ENCODE assay signal across 23 cellular contexts in genomic region chr7:159004411-159004810, GRCh38.
DNase-seq lines count a peak whose midpoint lies in the region; ATAC-seq and TF ChIP-seq lines count a peak whose summit lies in the region.
"Had no signal": no experiment of that assay in that cellular context is flagged by ENCODE, and none has a peak within 500 bp of the region (broad histone marks: within the 10 kb centered on the region; RNA-seq: fewer than 3 reads in every experiment).

No MANE protein-coding gene starts in this region.

- H3K4me1 Mint-ChIP-seq in T-helper 17 cell (no peaks in the 10 kb centered on the region), type B pancreatic cell (ENCODE audit: unreplicated experiment) (no peaks in the 10 kb centered on the region)
- H3K4me1 Mint-ChIP-seq in activated T-helper 1 cell treated with anti-CD3 and anti-CD28 coated beads, Interleukin-12 subunit alpha, Interleukin-12 subunit beta, Interleukin-2, Interleukin-4 antibody, amounts not matched to agents 30 ng/mL and 10 ng/mL and 1 ng/mL, durations not matched to agents 14 hours and 24 hours and 36 hours (ENCODE audit: low read depth), result peaks cover 21% of the 10 kb centered on the region

- H3K36me3 Mint-ChIP-seq in T-helper 17 cell (ENCODE audit: low read depth) (no peaks in the 10 kb centered on the region), type B pancreatic cell (no peaks in the 10 kb centered on the region)
- H3K36me3 Mint-ChIP-seq in activated T-helper 1 cell treated with anti-CD3 and anti-CD28 coated beads, Interleukin-12 subunit alpha, Interleukin-12 subunit beta, Interleukin-2, Interleukin-4 antibody, amounts not matched to agents 30 ng/mL and 10 ng/mL and 1 ng/mL, durations not matched to agents 14 hours and 24 hours and 36 hours (ENCODE audit: low read depth), result peaks cover 4% of the 10 kb centered on the region
- H3K36me3 Mint-ChIP-seq: activated naive CD8-positive, alpha-beta T cell had no signal

- peaks cover 7% of the 10 kb centered on the region for H3K27me3 Mint-ChIP-seq in T-helper 17 cell
- H3K27me3 Mint-ChIP-seq in activated T-helper 1 cell treated with anti-CD3 and anti-CD28 coated beads, Interleukin-12 subunit alpha, Interleukin-12 subunit beta, Interleukin-2, Interleukin-4 antibody, amounts not matched to agents 30 ng/mL and 10 ng/mL and 1 ng/mL, durations not matched to agents 14 hours and 24 hours and 36 hours (ENCODE audit: insufficient read depth), result peaks cover 5% of the 10 kb centered on the region
- peaks cover 4% of the 10 kb centered on the region for H3K27me3 Mint-ChIP-seq in type B pancreatic cell

- H3K4me3 Mint-ChIP-seq in T-helper 17 cell (no peak overlapping the region), type B pancreatic cell (no peak overlapping the region)
- H3K4me3 Mint-ChIP-seq in activated T-helper 1 cell treated with anti-CD3 and anti-CD28 coated beads, Interleukin-12 subunit alpha, Interleukin-12 subunit beta, Interleukin-2, Interleukin-4 antibody, amounts not matched to agents 30 ng/mL and 10 ng/mL and 1 ng/mL, durations not matched to agents 14 hours and 24 hours and 36 hours, result peak overlapping the region; percentile 3
- H3K4me3 Mint-ChIP-seq: activated naive CD8-positive, alpha-beta T cell had no signal

- TF ChIP-seq CTCF in type B pancreatic cell (conservative IDR thresholded peaks at IDR 0.05), result no peak

- peaks cover 7% of the 10 kb centered on the region for H3K9me3 Mint-ChIP-seq in activated T-helper 1 cell treated with anti-CD3 and anti-CD28 coated beads, Interleukin-12 subunit alpha, Interleukin-12 subunit beta, Interleukin-2, Interleukin-4 antibody, amounts not matched to agents 30 ng/mL and 10 ng/mL and 1 ng/mL, durations not matched to agents 14 hours and 24 hours and 36 hours
- H3K9me3 Mint-ChIP-seq in type B pancreatic cell, result no peaks in the 10 kb centered on the region

- intact Hi-C loops in activated T-helper 1 cell treated with anti-CD3 and anti-CD28 coated beads, Interleukin-12 subunit alpha, Interleukin-12 subunit beta, Interleukin-2, Interleukin-4 antibody, amounts not matched to agents 30 ng/mL and 10 ng/mL and 1 ng/mL, durations not matched to agents 14 hours and 24 hours and 36 hours (cut with micrococcal nuclease), result loop anchor here (1.0 kb wide), 4 partner anchors 13 to 348 kb away; no protein-coding TSS in a partner anchor

- H3K27ac Mint-ChIP-seq in T-helper 17 cell (peak overlapping the region; percentile 29), type B pancreatic cell (no peak overlapping the region)
- H3K27ac Mint-ChIP-seq in activated T-helper 1 cell treated with anti-CD3 and anti-CD28 coated beads, Interleukin-12 subunit alpha, Interleukin-12 subunit beta, Interleukin-2, Interleukin-4 antibody, amounts not matched to agents 30 ng/mL and 10 ng/mL and 1 ng/mL, durations not matched to agents 14 hours and 24 hours and 36 hours, result peak overlapping the region; percentile 84
- H3K27ac Mint-ChIP-seq: activated naive CD8-positive, alpha-beta T cell had no signal

- DNase-seq in activated T-cell treated with anti-CD3 and anti-CD28 coated beads for 48 hours (ENCODE audit: low read depth), result peak; percentile 31
- DNase-seq in activated T-cell treated with anti-CD3 and anti-CD28 coated beads for 4 hours, result no peak
- no peak for DNase-seq in T-helper 17 cell
- peak; percentile 14 for DNase-seq in activated T-helper 1 cell treated with anti-CD3 and anti-CD28 coated beads, Interleukin-12 subunit alpha, Interleukin-12 subunit beta, Interleukin-2, Interleukin-4 antibody, amounts not matched to agents 30 ng/mL and 10 ng/mL and 1 ng/mL, durations not matched to agents 14 hours and 24 hours and 36 hours (ENCODE audit: low spot score)
- peak; percentile 17 to 25 for DNase-seq in stimulated activated CD8-positive, alpha-beta memory T cell treated with anti-CD3 and anti-CD28 coated beads, Interleukin-15, amount 100 ng/mL, for 48 hours (ENCODE audit: low read depth in 2 of 2)
- DNase-seq in G401 (ENCODE audit: low spot score), result no peak
- DNase-seq in type B pancreatic cell (ENCODE audit: extremely low spot score, unreplicated experiment), result no peak
- DNase-seq: aorta; EL; gastrocnemius medialis; GOT3; Kasumi-1; kidney; NCI-H1417; NCI-H2029 treated with DMSO at 0.1 percent for 48 hours; NCI-H2227 treated with DMSO at 0.1 percent for 48 hours; NCI-H526 treated with DMSO at 0.1 percent for 48 hours; NK-92 treated with Interleukin-12 subunit alpha and Interleukin-12 subunit beta, amount 100 ng/mL, for 24 hours; retina; thyroid gland had no signal

- no peaks in the 10 kb centered on the region for H3K9me3 ChIP-seq in T-helper 17 cell (ENCODE audit: control insufficient read depth, low read length, poor library complexity, severe bottlenecking)
- H3K9me3 ChIP-seq: gastrocnemius medialis, thyroid gland, vagina had no signal

- in situ Hi-C loops in G401 (cut with HindIII; ENCODE audit: low sequenced_read_pairs), result no loop called here

- ATAC-seq in T-helper 17 cell, result no peak
- ATAC-seq: gastrocnemius medialis, SK-N-SH treated with all-trans-retinoic acid at 6 μM for 48 hours had no signal

Comparison
In these comparisons a context has a peak if more than half of its experiments do, and no peak if none do; other contexts are left out.
1. DNase-seq: peak in activated T-cell treated with anti-CD3 and anti-CD28 coated beads for 48 hours (single experiment), activated T-helper 1 cell treated with anti-CD3 and anti-CD28 coated beads, Interleukin-12 subunit alpha, Interleukin-12 subunit beta, Interleukin-2, Interleukin-4 antibody, amounts not matched to agents 30 ng/mL and 10 ng/mL and 1 ng/mL, durations not matched to agents 14 hours and 24 hours and 36 hours (single experiment) and stimulated activated CD8-positive, alpha-beta memory T cell treated with anti-CD3 and anti-CD28 coated beads, Interleukin-15, amount 100 ng/mL, for 48 hours (2 of 2); none in activated T-cell treated with anti-CD3 and anti-CD28 coated beads for 4 hours (single experiment), T-helper 17 cell (0 of 3), G401 (single experiment) and type B pancreatic cell (single experiment).